8 cellular contexts compared by ENCODE assay signal in genomic region chr12:98532687-98533304, GRCh38. TPM values are rescaled to one million over a fixed set of nuclear protein-coding genes. Genes with fewer than 3 reads are reported as not detected.
DNase-seq lines count a peak whose midpoint lies in the region; ATAC-seq, FAIRE-seq and TF ChIP-seq lines count a peak whose summit lies in the region.

No MANE protein-coding gene starts in this region.

- H3K36me3 ChIP-seq in thoracic aorta = no peaks in the 10 kb centered on the region

- no peaks in the 10 kb centered on the region for H3K9me3 ChIP-seq in thoracic aorta

- H3K4me3 Mint-ChIP-seq in activated naive CD8-positive, alpha-beta T cell = no peak overlapping the region
- H3K4me3 Mint-ChIP-seq in activated naive CD8-positive, alpha-beta T cell treated with anti-CD3 and anti-CD28 coated beads for 36 hours = no peak overlapping the region

- H3K4me3 ChIP-seq in thoracic aorta = no peak overlapping the region

- H3K27me3 Mint-ChIP-seq in activated naive CD8-positive, alpha-beta T cell = no peaks in the 10 kb centered on the region
- H3K27me3 Mint-ChIP-seq in activated naive CD8-positive, alpha-beta T cell treated with anti-CD3 and anti-CD28 coated beads for 36 hours = no peaks in the 10 kb centered on the region

- FAIRE-seq in TTC549 (lab: Jason Lieb, UNC) = peak; percentile 68

- TF ChIP-seq CTCF in thoracic aorta (IDR thresholded peaks at IDR 0.05) = peak; percentile 40

- H3K4me1 Mint-ChIP-seq in activated naive CD8-positive, alpha-beta T cell (ENCODE audit: low read depth) = peaks cover 26% of the 10 kb centered on the region
- H3K4me1 Mint-ChIP-seq in activated naive CD8-positive, alpha-beta T cell treated with anti-CD3 and anti-CD28 coated beads for 36 hours = peaks cover 22% of the 10 kb centered on the region

- no peaks in the 10 kb centered on the region for H3K36me3 Mint-ChIP-seq in activated naive CD8-positive, alpha-beta T cell
- H3K36me3 Mint-ChIP-seq in activated naive CD8-positive, alpha-beta T cell treated with anti-CD3 and anti-CD28 coated beads for 36 hours = peaks cover 24% of the 10 kb centered on the region

- no peak for ATAC-seq in thoracic aorta (ENCODE audit: insufficient number of reproducible peaks, low FRiP score, low read depth)
- ATAC-seq in HG02852 (IDR thresholded peaks at IDR 0.05; ENCODE audit: unreplicated experiment) = no peak
- ATAC-seq in HG03039 (IDR thresholded peaks at IDR 0.05; ENCODE audit: unreplicated experiment) = no peak

- H3K9me3 Mint-ChIP-seq in activated naive CD8-positive, alpha-beta T cell (ENCODE audit: low read depth) = no peaks in the 10 kb centered on the region
- no peaks in the 10 kb centered on the region for H3K9me3 Mint-ChIP-seq in activated naive CD8-positive, alpha-beta T cell treated with anti-CD3 and anti-CD28 coated beads for 36 hours

- H3K27me3 ChIP-seq in thoracic aorta (replicated peaks; ENCODE audit: insufficient read depth) = no peaks in the 10 kb centered on the region

- H3K4me1 ChIP-seq in thoracic aorta (ENCODE audit: control insufficient read depth in 1 of 2, low read depth in 2 of 2) = no peaks in the 10 kb centered on the region

- no peak for DNase-seq in activated naive CD8-positive, alpha-beta T cell treated with anti-CD3 and anti-CD28 coated beads for 36 hours
- peak; percentile 61 for DNase-seq in LoVo (ENCODE audit: low spot score)
- peak; percentile 67 for DNase-seq in glomerular visceral epithelial cell (ENCODE audit: extremely low spot score)
- no peak for DNase-seq in thoracic aorta (ENCODE audit: low spot score)

- no peak overlapping the region for H3K27ac ChIP-seq in thoracic aorta

- H3K27ac Mint-ChIP-seq in activated naive CD8-positive, alpha-beta T cell = peak overlapping the region; percentile 41
- no peak overlapping the region for H3K27ac Mint-ChIP-seq in activated naive CD8-positive, alpha-beta T cell treated with anti-CD3 and anti-CD28 coated beads for 36 hours

RNA-seq across cellular contexts. Expression of gene TMPO, which starts 17.4 kb away (rescaled TPM):
- 100 to 1,000 TPM; 322 to 331 TPM for total RNA-seq in activated naive CD8-positive, alpha-beta T cell treated with anti-CD3 and anti-CD28 coated beads for 36 hours
- 10 to 100 TPM; 41.7 to 52.6 TPM for total RNA-seq in thoracic aorta

Comparison
In these comparisons a context has a peak if more than half of its experiments do, and no peak if none do; other contexts are left out.
1. DNase-seq: peak in LoVo (single experiment) and glomerular visceral epithelial cell (single experiment); none in activated naive CD8-positive, alpha-beta T cell treated with anti-CD3 and anti-CD28 coated beads for 36 hours (single experiment) and thoracic aorta (single experiment).
2. RNA of gene TMPO, which starts 17.4 kb away (total RNA-seq): 322 to 331 TPM in activated naive CD8-positive, alpha-beta T cell treated with anti-CD3 and anti-CD28 coated beads for 36 hours; 41.7 to 52.6 TPM in thoracic aorta; every median in the first group is over 4 times any median in the second.